Comparison of ENCODE assay signal across 23 cellular contexts in genomic region chr1:243831463-243831862, GRCh38. TPM values are rescaled to one million over a fixed set of nuclear protein-coding genes. Genes with fewer than 3 reads are reported as not detected.
A peak's percentile ranks its signal among the peaks of the same experiment; 100 is the strongest.
DNase-seq lines count a peak whose midpoint lies in the region; ATAC-seq and TF ChIP-seq lines count a peak whose summit lies in the region.
"Had no signal": no experiment of that assay in that cellular context is flagged by ENCODE, and none has a peak within 500 bp of the region (broad histone marks: within the 10 kb centered on the region; RNA-seq: fewer than 3 reads in every experiment).

No MANE protein-coding gene starts in this region.

- no peak overlapping the region for H3K9ac ChIP-seq in colonic mucosa (ENCODE audit: low read depth in 2 of 2, low read length in 2 of 2)

- CTCF ChIA-PET in activated CD8-positive, alpha-beta T cell treated with anti-CD3 and anti-CD28 coated beads for 36 hours (lab: Charles Lee), result no interaction called here
- CTCF ChIA-PET in activated CD8-positive, alpha-beta T cell treated with anti-CD3 and anti-CD28 coated beads, Interleukin-2, amount 10 ng/mL, durations not matched to agents 7 days and 5 days (lab: Charles Lee), result no interaction called here

- H3K9me3 ChIP-seq in T-helper 17 cell (ENCODE audit: control insufficient read depth, low read length, poor library complexity, severe bottlenecking), result no peaks in the 10 kb centered on the region
- no peaks in the 10 kb centered on the region for H3K9me3 ChIP-seq in colonic mucosa
- H3K9me3 ChIP-seq: BE2C, Caco-2 had no signal

- intact Hi-C loops in activated CD8-positive, alpha-beta T cell treated with anti-CD3 and anti-CD28 coated beads for 36 hours (cut with micrococcal nuclease), result no loop called here
- intact Hi-C loops in colonic mucosa (cut with DNase I) (no loop called here), CD14-positive monocyte (cut with micrococcal nuclease) (no loop called here)

- H3K27ac ChIP-seq in colonic mucosa, result no peak overlapping the region

- H3K36me3 ChIP-seq in colonic mucosa, result no peaks in the 10 kb centered on the region

- peaks cover 46% of the 10 kb centered on the region for H3K4me1 Mint-ChIP-seq in activated CD8-positive, alpha-beta T cell treated with anti-CD3 and anti-CD28 coated beads for 36 hours (ENCODE audit: low read depth)
- H3K4me1 Mint-ChIP-seq in activated CD8-positive, alpha-beta T cell treated with anti-CD3 and anti-CD28 coated beads, Interleukin-2, amount 10 ng/mL, durations not matched to agents 7 days and 5 days (ENCODE audit: low read depth), result peaks cover 6% of the 10 kb centered on the region
- H3K4me1 Mint-ChIP-seq in T-helper 17 cell (peaks cover 33% of the 10 kb centered on the region), chondrocyte (ENCODE audit: low read depth) (peaks cover 30% of the 10 kb centered on the region), osteocyte (ENCODE audit: unreplicated experiment) (peaks cover 22% of the 10 kb centered on the region), CD14-positive monocyte (peaks cover 18% of the 10 kb centered on the region)
- H3K4me1 Mint-ChIP-seq: GM23338 had no signal

- POLR2A ChIA-PET in activated CD8-positive, alpha-beta T cell treated with anti-CD3 and anti-CD28 coated beads for 36 hours (lab: Charles Lee), result no interaction called here
- POLR2A ChIA-PET in activated CD8-positive, alpha-beta T cell treated with anti-CD3 and anti-CD28 coated beads, Interleukin-2, amount 10 ng/mL, durations not matched to agents 7 days and 5 days (lab: Charles Lee), result no interaction called here

- H3K4me3 ChIP-seq in colonic mucosa, result no peak overlapping the region
- H3K4me3 ChIP-seq: GM23338 had no signal

- no peaks in the 10 kb centered on the region for H3K27me3 ChIP-seq in colonic mucosa
- H3K27me3 ChIP-seq: BE2C had no signal

- peak overlapping the region; percentile 21 for H3K27ac Mint-ChIP-seq in activated CD8-positive, alpha-beta T cell treated with anti-CD3 and anti-CD28 coated beads for 36 hours
- H3K27ac Mint-ChIP-seq in activated CD8-positive, alpha-beta T cell treated with anti-CD3 and anti-CD28 coated beads, Interleukin-2, amount 10 ng/mL, durations not matched to agents 7 days and 5 days, result no peak overlapping the region
- H3K27ac Mint-ChIP-seq in T-helper 17 cell (peak overlapping the region; percentile 53), chondrocyte (ENCODE audit: unreplicated experiment) (peak overlapping the region; percentile 4), osteocyte (ENCODE audit: unreplicated experiment) (peak overlapping the region; percentile 29), CD14-positive monocyte (no peak overlapping the region)
- H3K27ac Mint-ChIP-seq: CD4-positive, alpha-beta T cell; GM23338 had no signal

- no peaks in the 10 kb centered on the region for H3K27me3 Mint-ChIP-seq in activated CD8-positive, alpha-beta T cell treated with anti-CD3 and anti-CD28 coated beads for 36 hours
- no peaks in the 10 kb centered on the region for H3K27me3 Mint-ChIP-seq in activated CD8-positive, alpha-beta T cell treated with anti-CD3 and anti-CD28 coated beads, Interleukin-2, amount 10 ng/mL, durations not matched to agents 7 days and 5 days (ENCODE audit: low read depth)
- no peaks in the 10 kb centered on the region for H3K27me3 Mint-ChIP-seq in T-helper 17 cell
- H3K27me3 Mint-ChIP-seq in chondrocyte (ENCODE audit: low read depth), result no peaks in the 10 kb centered on the region
- H3K27me3 Mint-ChIP-seq in osteocyte (ENCODE audit: unreplicated experiment), result no peaks in the 10 kb centered on the region
- H3K27me3 Mint-ChIP-seq in CD14-positive monocyte (ENCODE audit: low read depth in 3 of 3), result peaks cover 5 to 13% (median 10%) of the 10 kb centered on the region in 3 donors
- H3K27me3 Mint-ChIP-seq: CD4-positive, alpha-beta T cell had no signal

- H3K36me3 Mint-ChIP-seq in activated CD8-positive, alpha-beta T cell treated with anti-CD3 and anti-CD28 coated beads for 36 hours (ENCODE audit: low read depth), result peaks cover 43% of the 10 kb centered on the region
- peaks cover 34% of the 10 kb centered on the region for H3K36me3 Mint-ChIP-seq in activated CD8-positive, alpha-beta T cell treated with anti-CD3 and anti-CD28 coated beads, Interleukin-2, amount 10 ng/mL, durations not matched to agents 7 days and 5 days (ENCODE audit: low read depth)
- H3K36me3 Mint-ChIP-seq in T-helper 17 cell (ENCODE audit: low read depth), result peaks cover 5% of the 10 kb centered on the region
- peaks cover 9% of the 10 kb centered on the region for H3K36me3 Mint-ChIP-seq in chondrocyte (ENCODE audit: low read depth)
- peaks cover 28% of the 10 kb centered on the region for H3K36me3 Mint-ChIP-seq in osteocyte (ENCODE audit: unreplicated experiment)
- peaks cover 4 to 9% of the 10 kb centered on the region in 2 donors for H3K36me3 Mint-ChIP-seq in CD14-positive monocyte

- DNase-seq in activated CD8-positive, alpha-beta T cell treated with anti-CD3 and anti-CD28 coated beads for 36 hours, result no peak
- no peak for DNase-seq in activated CD8-positive, alpha-beta T cell treated with anti-CD3 and anti-CD28 coated beads, Interleukin-2, amount 10 ng/mL, durations not matched to agents 7 days and 5 days
- DNase-seq in T-helper 17 cell, result no peak
- no peak for DNase-seq in chondrocyte (ENCODE audit: low spot score)
- DNase-seq in osteocyte (ENCODE audit: extremely low spot score, unreplicated experiment), result no peak
- no peak for DNase-seq in colonic mucosa
- no peak for DNase-seq in NK-92 (lab: John Stamatoyannopoulos, UW; ENCODE audit: unreplicated experiment)
- DNase-seq in CD14-positive monocyte (ENCODE audit: low spot score), result no peak
- DNase-seq: BE2C; Caco-2; CD4-positive, alpha-beta T cell; DMS153; GDM1; IMR-90; NCI-H1417; NCI-H187; NCI-H2107; NCI-H2227 treated with DMSO at 0.1 percent for 48 hours; NCI-H510A treated with DMSO at 0.1 percent for 48 hours; NCI-H774; OCI-M1 had no signal

- TF ChIP-seq CTCF in activated CD8-positive, alpha-beta T cell treated with anti-CD3 and anti-CD28 coated beads for 36 hours (IDR thresholded peaks at IDR 0.05), result no peak
- TF ChIP-seq CTCF in chondrocyte (IDR thresholded peaks at IDR 0.05) (no peak), osteocyte (IDR thresholded peaks at IDR 0.05) (no peak), colonic mucosa (IDR thresholded peaks at IDR 0.05) (no peak), CD14-positive monocyte (IDR thresholded peaks at IDR 0.05) (no peak)

- peaks cover 23% of the 10 kb centered on the region for H3K9me3 Mint-ChIP-seq in activated CD8-positive, alpha-beta T cell treated with anti-CD3 and anti-CD28 coated beads for 36 hours
- peaks cover 13% of the 10 kb centered on the region for H3K9me3 Mint-ChIP-seq in activated CD8-positive, alpha-beta T cell treated with anti-CD3 and anti-CD28 coated beads, Interleukin-2, amount 10 ng/mL, durations not matched to agents 7 days and 5 days (ENCODE audit: insufficient read depth)
- H3K9me3 Mint-ChIP-seq in chondrocyte (ENCODE audit: low read depth), result peaks cover 18% of the 10 kb centered on the region
- peaks cover 16% of the 10 kb centered on the region for H3K9me3 Mint-ChIP-seq in osteocyte (ENCODE audit: unreplicated experiment)
- peaks cover 11 to 33% (median 17%) of the 10 kb centered on the region in 7 donors for H3K9me3 Mint-ChIP-seq in CD14-positive monocyte
- H3K9me3 Mint-ChIP-seq: CD4-positive, alpha-beta T cell had no signal

- H3K4me1 ChIP-seq in colonic mucosa, result no peaks in the 10 kb centered on the region
- H3K4me1 ChIP-seq: BE2C, Caco-2 had no signal

- ATAC-seq in activated CD8-positive, alpha-beta T cell treated with anti-CD3 and anti-CD28 coated beads for 36 hours, result peak; percentile 76
- no peak for ATAC-seq in activated CD8-positive, alpha-beta T cell treated with anti-CD3 and anti-CD28 coated beads, Interleukin-2, amount 10 ng/mL, durations not matched to agents 7 days and 5 days
- no peak for ATAC-seq in T-helper 17 cell
- ATAC-seq: GM23338, HCT116 had no signal

- no peak overlapping the region for H3K4me3 Mint-ChIP-seq in activated CD8-positive, alpha-beta T cell treated with anti-CD3 and anti-CD28 coated beads for 36 hours
- H3K4me3 Mint-ChIP-seq in activated CD8-positive, alpha-beta T cell treated with anti-CD3 and anti-CD28 coated beads, Interleukin-2, amount 10 ng/mL, durations not matched to agents 7 days and 5 days, result no peak overlapping the region
- H3K4me3 Mint-ChIP-seq in T-helper 17 cell (no peak overlapping the region), chondrocyte (ENCODE audit: unreplicated experiment) (no peak overlapping the region), osteocyte (ENCODE audit: unreplicated experiment) (no peak overlapping the region), CD14-positive monocyte (peak overlapping the region in 1 of 2 donors; percentile 31)
- H3K4me3 Mint-ChIP-seq: CD4-positive, alpha-beta T cell; GM23338 had no signal

RNA-seq across cellular contexts. Expression of gene AKT3, which starts 18.6 kb away (rescaled TPM):
- 10 to 100 TPM; 31.7 to 34.6 TPM for total RNA-seq in activated CD8-positive, alpha-beta T cell treated with anti-CD3 and anti-CD28 coated beads for 36 hours
- 10 to 100 TPM; 23.9 to 25.2 TPM for total RNA-seq in activated CD8-positive, alpha-beta T cell treated with anti-CD3 and anti-CD28 coated beads, Interleukin-2, amount 10 ng/mL, durations not matched to agents 7 days and 5 days
- 100 to 1,000 TPM in 1 of 2 donors, 10 to 100 TPM in 1; 96.0 to 103 TPM for total RNA-seq in T-helper 17 cell
- total RNA-seq in chondrocyte, result 85.0 to 113 TPM (median 111 TPM) in 3 replicates
- 107 and 112 TPM in 2 replicates for total RNA-seq in osteocyte
- total RNA-seq in colonic mucosa, result 10 to 100 TPM in 1 of 2 donors, 1 to 10 TPM in 1; 6.0 to 21.3 TPM
- polyA plus RNA-seq in CD14-positive monocyte, result 1 to 10 TPM in 1 of 2 donors, under 1 TPM in 1; 0.81 to 1.4 TPM

Comparison
In these comparisons a context has a peak if more than half of its experiments do, and no peak if none do; other contexts are left out.
1. H3K27ac Mint-ChIP-seq: peak in activated CD8-positive, alpha-beta T cell treated with anti-CD3 and anti-CD28 coated beads for 36 hours (single experiment), T-helper 17 cell (single experiment), chondrocyte (single experiment) and osteocyte (single experiment); none in activated CD8-positive, alpha-beta T cell treated with anti-CD3 and anti-CD28 coated beads, Interleukin-2, amount 10 ng/mL, durations not matched to agents 7 days and 5 days (single experiment) and CD14-positive monocyte (0 of 7).